8 cellular contexts compared by ENCODE assay signal in genomic region chr5:150356575-150357284, GRCh38. TPM values are rescaled to one million over a fixed set of nuclear protein-coding genes. Genes with fewer than 3 reads are reported as not detected.
A peak's percentile ranks its signal among the peaks of the same experiment; 100 is the strongest.
DNase-seq lines count a peak whose midpoint lies in the region; ATAC-seq and TF ChIP-seq lines count a peak whose summit lies in the region.

No MANE protein-coding gene starts in this region.

- H3K27ac Mint-ChIP-seq in progenitor cell of endocrine pancreas: peak overlapping the region; percentile 38

- H3K36me3 ChIP-seq in DOHH2 (ENCODE audit: control insufficient read depth, low read length) (peaks cover 40% of the 10 kb centered on the region), esophagus squamous epithelium (peaks cover 0 to 20% (median under 1%) of the 10 kb centered on the region in 3 donors)

- CTCF ChIA-PET in RWPE1 (lab: Yijun Ruan, JAX): interaction anchor here (0.7 kb wide), 1 partner anchor 23 kb away, joined by 4 read pairs; no protein-coding TSS in a partner anchor

- intact Hi-C loops in esophagus squamous epithelium (cut with DNase I): loop anchor here (10.0 kb wide), 1 partner anchor 82 kb away; no protein-coding TSS in a partner anchor

- no peak for TF ChIP-seq POLR2A in esophagus squamous epithelium (IDR thresholded peaks at IDR 0.05)

- peak overlapping the region; percentile 73 for H3K4me2 ChIP-seq in DOHH2 (ENCODE audit: low read length)

- H3K27ac ChIP-seq in DOHH2 (ENCODE audit: low read depth, low read length) (no peak overlapping the region), RWPE1 (peak overlapping the region; percentile 79), esophagus squamous epithelium (peak overlapping the region in 3 of 4 donors; percentile 48 to 83 (median 67))

- no peaks in the 10 kb centered on the region for H3F3A ChIP-seq in DOHH2 (ENCODE audit: control insufficient read depth, insufficient read depth)

- ATAC-seq in HG03097 (IDR thresholded peaks at IDR 0.05; ENCODE audit: low FRiP score, unreplicated experiment): no peak

- TF ChIP-seq CTCF in DOHH2 (IDR thresholded peaks at IDR 0.05; ENCODE audit: low read depth, low read length, poor library complexity, severe bottlenecking) (no peak), RWPE1 (conservative IDR thresholded peaks at IDR 0.05; ENCODE audit: low read depth) (no peak), esophagus squamous epithelium (IDR thresholded peaks at IDR 0.05) (no peak), progenitor cell of endocrine pancreas (IDR thresholded peaks at IDR 0.05; ENCODE audit: unreplicated experiment) (no peak)

- H3K4me3 Mint-ChIP-seq in progenitor cell of endocrine pancreas (ENCODE audit: low read depth): peak overlapping the region; percentile 87

- peaks cover 12% of the 10 kb centered on the region for H3K27me3 Mint-ChIP-seq in progenitor cell of endocrine pancreas

- peaks cover 41% of the 10 kb centered on the region for H3K4me1 ChIP-seq in DOHH2 (ENCODE audit: control insufficient read depth, low read length)
- H3K4me1 ChIP-seq in esophagus squamous epithelium: peaks cover 12 to 27% (median 15%) of the 10 kb centered on the region in 3 donors

- peaks cover 45% of the 10 kb centered on the region for H3K79me2 ChIP-seq in DOHH2 (ENCODE audit: control insufficient read depth, low read length)

- no peaks in the 10 kb centered on the region for H3K27me3 ChIP-seq in DOHH2 (ENCODE audit: control insufficient read depth, low read length)
- H3K27me3 ChIP-seq in esophagus squamous epithelium: no peaks in the 10 kb centered on the region

- peaks cover 6% of the 10 kb centered on the region for H3K36me3 Mint-ChIP-seq in progenitor cell of endocrine pancreas (ENCODE audit: insufficient read depth)

- peaks cover 9% of the 10 kb centered on the region for H4K20me1 ChIP-seq in DOHH2 (ENCODE audit: control insufficient read depth, insufficient read depth, low read depth, low read length)

- no peaks in the 10 kb centered on the region for H3K9me2 ChIP-seq in DOHH2 (replicated peaks; ENCODE audit: control insufficient read depth, low read length)

- WGBS in esophagus squamous epithelium, 2 donors: 54 to 59% methylated on average over 7 to 10 of the region's 10 CpGs

- H3K4me1 Mint-ChIP-seq in progenitor cell of endocrine pancreas (ENCODE audit: low read depth): peaks cover 17% of the 10 kb centered on the region

- H3K9me3 Mint-ChIP-seq in progenitor cell of endocrine pancreas (ENCODE audit: low read depth): no peaks in the 10 kb centered on the region

- DNase-seq in RWPE1 (ENCODE audit: low spot score): no peak
- no peak for DNase-seq in esophagus squamous epithelium (lab: John Stamatoyannopoulos, UW)
- DNase-seq in progenitor cell of endocrine pancreas (ENCODE audit: low spot score, unreplicated experiment): no peak
- DNase-seq in NCI-H2196 (lab: John Stamatoyannopoulos, UW; ENCODE audit: unreplicated experiment): no peak
- DNase-seq in DMS153 (lab: John Stamatoyannopoulos, UW): no peak
- DNase-seq in DMS53 treated with DMSO at 0.1 percent for 48 hours (lab: John Stamatoyannopoulos, UW; ENCODE audit: unreplicated experiment): no peak

- H3K4me3 ChIP-seq in DOHH2 (ENCODE audit: low read length): peak overlapping the region; percentile 98
- peak overlapping the region; percentile 62 to 83 (median 74) for H3K4me3 ChIP-seq in esophagus squamous epithelium

- POLR2A ChIA-PET in RWPE1 (lab: Yijun Ruan, JAX; ENCODE audit: low non-redundant PET): no interaction called here

- H3K9me3 ChIP-seq in DOHH2 (ENCODE audit: control insufficient read depth, insufficient read depth, low read length) (no peaks in the 10 kb centered on the region), esophagus squamous epithelium (no peaks in the 10 kb centered on the region)

RNA-seq across cellular contexts. Expression of gene TCOF1, which starts 0.8 kb away (rescaled TPM):
- total RNA-seq in esophagus squamous epithelium (10 to 100 TPM; 18.2 to 41.4 (median 24.8) TPM), progenitor cell of endocrine pancreas (58.9 and 66.7 TPM in 2 replicates)

RNA-seq across cellular contexts. Expression of gene ARSI, which starts 54.0 kb away (rescaled TPM):
- total RNA-seq in esophagus squamous epithelium: 1 to 10 TPM; 2.1 to 7.2 (median 5.1) TPM
- 0.24 TPM in 1 of 2 replicates, not detected in the other for total RNA-seq in progenitor cell of endocrine pancreas

RNA-seq across cellular contexts. Expression of gene CD74, which starts 56.0 kb away (rescaled TPM):
- total RNA-seq in esophagus squamous epithelium (1,000 to 10,000 TPM in 1 of 4 donors, 100 to 1,000 TPM in 2, 10 to 100 TPM in 1; 91.0 to 1,037 (median 261) TPM), progenitor cell of endocrine pancreas (41.3 and 45.8 TPM in 2 replicates)
